28 cellular contexts compared by ENCODE assay signal in the genomic region with DNA sequence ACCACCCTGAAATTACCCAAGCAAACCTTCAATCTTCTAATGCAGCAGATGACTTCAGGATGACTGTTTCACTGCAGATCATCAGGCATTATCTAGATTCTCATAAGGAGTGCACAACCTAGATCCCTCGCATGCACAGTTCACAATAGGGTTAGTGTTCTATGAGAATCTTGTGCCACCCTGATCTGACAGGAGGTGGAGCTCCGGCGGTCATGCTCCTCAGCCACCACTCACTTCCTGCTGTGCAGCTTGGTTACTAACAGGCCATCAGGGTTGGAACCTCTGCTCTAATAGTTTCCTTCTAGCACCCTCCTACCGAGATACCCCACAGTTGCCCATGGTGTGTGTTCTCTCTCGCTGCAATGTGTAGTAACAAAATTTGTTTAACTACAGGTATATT.
"Had no signal": no experiment of that assay in that cellular context is flagged by ENCODE, and none has a peak within 500 bp of the region (broad histone marks: within the 10 kb centered on the region; RNA-seq: fewer than 3 reads in every experiment).

No MANE protein-coding gene starts in this region.

- DNase-seq: activated CD4-positive, alpha-beta T cell treated with anti-CD3 and anti-CD28 coated beads for 1 hour; activated CD4-positive, alpha-beta T cell treated with anti-CD3 and anti-CD28 coated beads, Interleukin-2, amount 50 U/mL, for 1 hour; activated CD8-positive, alpha-beta memory T cell treated with anti-CD3 and anti-CD28 coated beads, Interleukin-2, amount 10 ng/mL, durations not matched to agents 7 days and 5 days; activated CD8-positive, alpha-beta T cell treated with anti-CD3 and anti-CD28 coated beads, Interleukin-2, amount 10 ng/mL, durations not matched to agents 7 days and 5 days; activated naive CD8-positive, alpha-beta T cell treated with anti-CD3 and anti-CD28 coated beads, Interleukin-2, amount 50 U/mL, for 24 hours; activated T-cell treated with anti-CD3 and anti-CD28 coated beads, Interleukin-2, amount 50 U/mL, for 48 hours; amygdala; caudate nucleus; cortex of kidney; effector memory CD8-positive, alpha-beta T cell; hypothalamus; kidney glomerular epithelial cell; left lung; lower lobe of right lung; mesenchymal stem cell; right cardiac atrium; spleen; T-helper 9 cell had no signal

- H3K4me3 Mint-ChIP-seq: activated CD8-positive, alpha-beta memory T cell treated with anti-CD3 and anti-CD28 coated beads, Interleukin-2, amount 10 ng/mL, durations not matched to agents 7 days and 5 days; activated CD8-positive, alpha-beta T cell treated with anti-CD3 and anti-CD28 coated beads, Interleukin-2, amount 10 ng/mL, durations not matched to agents 7 days and 5 days; activated naive CD4-positive, alpha-beta T cell treated with anti-CD3 and anti-CD28 coated beads, Interleukin-2, amount 50 U/mL, for 24 hours; activated naive CD8-positive, alpha-beta T cell treated with anti-CD3 and anti-CD28 coated beads, Interleukin-2, amount 50 U/mL, for 24 hours; effector memory CD8-positive, alpha-beta T cell; natural killer cell treated with Interleukin-12 subunit alpha and Interleukin-12 subunit beta and Interleukin-15 and Interleukin-18, amount 100 ng/mL, for 72 hours; stimulated activated naive CD8-positive, alpha-beta T cell treated with anti-CD3 and anti-CD28 coated beads, Interleukin-15, Interleukin-2, amounts not matched to agents 100 ng/mL and 50 ng/mL, for 24 hours; T-helper 1 cell treated with Interleukin-12 subunit alpha and Interleukin-12 subunit beta and Interleukin-4 antibody, amounts not matched to agents 30 μg/mL and 1 μg/mL, for 36 hours; type B pancreatic cell had no signal

- H3K36me3 Mint-ChIP-seq: activated CD8-positive, alpha-beta memory T cell treated with anti-CD3 and anti-CD28 coated beads, Interleukin-2, amount 10 ng/mL, durations not matched to agents 7 days and 5 days; activated naive CD4-positive, alpha-beta T cell treated with anti-CD3 and anti-CD28 coated beads, Interleukin-2, amount 50 U/mL, for 24 hours; natural killer cell treated with Interleukin-12 subunit alpha and Interleukin-12 subunit beta and Interleukin-15 and Interleukin-18, amount 100 ng/mL, for 72 hours; type B pancreatic cell had no signal

- H3K9me3 ChIP-seq: left lung, lower lobe of right lung, vagina had no signal

- H3K36me3 ChIP-seq: heart left ventricle, left lung, lower lobe of right lung, spleen, vagina had no signal

- H3K27me3 ChIP-seq: heart left ventricle, left lung, spleen, vagina had no signal

- H3K4me1 Mint-ChIP-seq: activated naive CD4-positive, alpha-beta T cell treated with anti-CD3 and anti-CD28 coated beads, Interleukin-2, amount 50 U/mL, for 24 hours had no signal

- H3K27ac Mint-ChIP-seq: activated CD8-positive, alpha-beta memory T cell treated with anti-CD3 and anti-CD28 coated beads, Interleukin-2, amount 10 ng/mL, durations not matched to agents 7 days and 5 days; activated CD8-positive, alpha-beta T cell treated with anti-CD3 and anti-CD28 coated beads, Interleukin-2, amount 10 ng/mL, durations not matched to agents 7 days and 5 days; activated naive CD4-positive, alpha-beta T cell treated with anti-CD3 and anti-CD28 coated beads, Interleukin-2, amount 50 U/mL, for 24 hours; activated naive CD8-positive, alpha-beta T cell treated with anti-CD3 and anti-CD28 coated beads, Interleukin-2, amount 50 U/mL, for 24 hours; activated T-helper 2 cell treated with anti-CD3 and anti-CD28 coated beads, Interferon-gamma antibody, Interleukin-2, Interleukin-4, amounts not matched to agents 10 μg/mL and 5 μg/mL and 100 μg/mL, durations not matched to agents 14 hours and 24 hours and 36 hours; effector memory CD8-positive, alpha-beta T cell; natural killer cell treated with Interleukin-12 subunit alpha and Interleukin-12 subunit beta and Interleukin-15 and Interleukin-18, amount 100 ng/mL, for 72 hours; stimulated activated naive CD8-positive, alpha-beta T cell treated with anti-CD3 and anti-CD28 coated beads, Interleukin-15, Interleukin-2, amounts not matched to agents 100 ng/mL and 50 ng/mL, for 24 hours; T-helper 1 cell treated with Interleukin-12 subunit alpha and Interleukin-12 subunit beta and Interleukin-4 antibody, amounts not matched to agents 30 μg/mL and 1 μg/mL, for 36 hours; type B pancreatic cell had no signal

- H3K9me3 Mint-ChIP-seq: activated naive CD4-positive, alpha-beta T cell treated with anti-CD3 and anti-CD28 coated beads, Interleukin-2, amount 50 U/mL, for 24 hours; activated T-helper 2 cell treated with anti-CD3 and anti-CD28 coated beads, Interferon-gamma antibody, Interleukin-2, Interleukin-4, amounts not matched to agents 10 μg/mL and 5 μg/mL and 100 μg/mL, durations not matched to agents 14 hours and 24 hours and 36 hours; T-helper 1 cell treated with Interleukin-12 subunit alpha and Interleukin-12 subunit beta and Interleukin-4 antibody, amounts not matched to agents 30 μg/mL and 1 μg/mL, for 36 hours; type B pancreatic cell had no signal

- H3K27ac ChIP-seq: heart left ventricle, left lung, lower lobe of right lung, spleen, vagina had no signal

- H3K4me1 ChIP-seq: heart left ventricle, left lung, lower lobe of right lung, spleen, vagina had no signal

- ATAC-seq: activated CD8-positive, alpha-beta memory T cell treated with anti-CD3 and anti-CD28 coated beads, Interleukin-2, amount 10 ng/mL, durations not matched to agents 7 days and 5 days; activated CD8-positive, alpha-beta T cell treated with anti-CD3 and anti-CD28 coated beads, Interleukin-2, amount 10 ng/mL, durations not matched to agents 7 days and 5 days; activated naive CD8-positive, alpha-beta T cell treated with anti-CD3 and anti-CD28 coated beads, Interleukin-2, amount 50 U/mL, for 24 hours; effector memory CD8-positive, alpha-beta T cell; heart left ventricle; left lung; lower lobe of right lung; natural killer cell treated with Interleukin-12 subunit alpha and Interleukin-12 subunit beta and Interleukin-15 and Interleukin-18, amount 100 ng/mL, for 72 hours; right cardiac atrium had no signal

- H3K4me3 ChIP-seq: heart left ventricle, left lung, lower lobe of right lung, spleen, vagina had no signal

- FAIRE-seq: endothelial cell of umbilical vein, TTC549 had no signal

- H3K27me3 Mint-ChIP-seq: activated CD8-positive, alpha-beta memory T cell treated with anti-CD3 and anti-CD28 coated beads, Interleukin-2, amount 10 ng/mL, durations not matched to agents 7 days and 5 days; activated naive CD4-positive, alpha-beta T cell treated with anti-CD3 and anti-CD28 coated beads, Interleukin-2, amount 50 U/mL, for 24 hours; activated naive CD8-positive, alpha-beta T cell treated with anti-CD3 and anti-CD28 coated beads, Interleukin-2, amount 50 U/mL, for 24 hours; natural killer cell treated with Interleukin-12 subunit alpha and Interleukin-12 subunit beta and Interleukin-15 and Interleukin-18, amount 100 ng/mL, for 72 hours; stimulated activated naive CD8-positive, alpha-beta T cell treated with anti-CD3 and anti-CD28 coated beads, Interleukin-15, Interleukin-2, amounts not matched to agents 100 ng/mL and 50 ng/mL, for 24 hours had no signal
